In genomic region chr7:16646427-16647081, GRCh38 we compare ENCODE assay signal across 8 cellular contexts. TPM values are rescaled to one million over a fixed set of nuclear protein-coding genes. Genes with fewer than 3 reads are reported as not detected.
A peak's percentile ranks its signal among the peaks of the same experiment; 100 is the strongest.
DNase-seq lines count a peak whose midpoint lies in the region; ATAC-seq, FAIRE-seq and TF ChIP-seq lines count a peak whose summit lies in the region.

No MANE protein-coding gene starts in this region.

- in situ Hi-C loops in ACHN (cut with HindIII; ENCODE audit: low pct_ligation_motif_present, low pct_unique_long_range_greater_than_20kb, low sequenced_read_pairs): no loop called here
- in situ Hi-C loops in astrocyte of the spinal cord (cut with HindIII; ENCODE audit: low sequenced_read_pairs): no loop called here

- no peak for FAIRE-seq in GM12892 (lab: Jason Lieb, UNC)

- H3K4me1 Mint-ChIP-seq in stimulated activated naive B cell treated with anti-CD40 and anti-IgM and Interleukin-4, amounts not matched to agents 10 μg/mL and 1 μg/mL and 100 μg/mL, for 72 hours: peaks cover 32 to 55% of the 10 kb centered on the region in 2 donors

- ATAC-seq in stimulated activated naive B cell treated with anti-CD40 and anti-IgM and Interleukin-4, amounts not matched to agents 10 μg/mL and 1 μg/mL and 100 μg/mL, for 72 hours (replicated peaks): peak; percentile 16 to 19
- ATAC-seq in HG03457 (IDR thresholded peaks at IDR 0.05; ENCODE audit: unreplicated experiment): no peak

- H3K4me3 Mint-ChIP-seq in stimulated activated naive B cell treated with anti-CD40 and anti-IgM and Interleukin-4, amounts not matched to agents 10 μg/mL and 1 μg/mL and 100 μg/mL, for 72 hours: peak overlapping the region; percentile 98

- no peaks in the 10 kb centered on the region for H3K27me3 Mint-ChIP-seq in stimulated activated naive B cell treated with anti-CD40 and anti-IgM and Interleukin-4, amounts not matched to agents 10 μg/mL and 1 μg/mL and 100 μg/mL, for 72 hours

- H3K36me3 Mint-ChIP-seq in stimulated activated naive B cell treated with anti-CD40 and anti-IgM and Interleukin-4, amounts not matched to agents 10 μg/mL and 1 μg/mL and 100 μg/mL, for 72 hours: peaks cover 9 to 25% of the 10 kb centered on the region in 2 donors

- peak overlapping the region; percentile 100 for H3K27ac Mint-ChIP-seq in stimulated activated naive B cell treated with anti-CD40 and anti-IgM and Interleukin-4, amounts not matched to agents 10 μg/mL and 1 μg/mL and 100 μg/mL, for 72 hours

- TF ChIP-seq CTCF in astrocyte of the spinal cord (IDR thresholded peaks at IDR 0.05; ENCODE audit: low read depth, low read length): no peak

- no peak for TF ChIP-seq POLR2A in GM12892 (IDR thresholded peaks at IDR 0.05; ENCODE audit: low read depth, low read length)

- DNase-seq in ACHN: peak; percentile 37
- peak; percentile 71 for DNase-seq in NCI-H69 (lab: John Stamatoyannopoulos, UW)
- DNase-seq in astrocyte of the spinal cord (ENCODE audit: low read depth, low spot score): peak; percentile 40
- peak; percentile 20 for DNase-seq in iris pigment epithelial cell (ENCODE audit: low read depth)
- DNase-seq in stimulated activated naive B cell treated with anti-CD40 and anti-IgM and Interleukin-4, amounts not matched to agents 10 μg/mL and 1 μg/mL and 100 μg/mL, for 72 hours: no peak
- no peak for DNase-seq in GM12892 (ENCODE audit: insufficient read length)

- peak overlapping the region; percentile 73 for H3K4me3 ChIP-seq in GM08714 (ENCODE audit: low read length)
- H3K4me3 ChIP-seq in astrocyte of the spinal cord (ENCODE audit: low read depth, low read length): peak overlapping the region; percentile 88

- H3K9me3 Mint-ChIP-seq in stimulated activated naive B cell treated with anti-CD40 and anti-IgM and Interleukin-4, amounts not matched to agents 10 μg/mL and 1 μg/mL and 100 μg/mL, for 72 hours: no peaks in the 10 kb centered on the region

RNA-seq across cellular contexts. Expression of gene BZW2, which starts 0.6 kb away (rescaled TPM):
- polyA plus RNA-seq in GM12892 (2012; ENCODE audit: missing spikeins): 6.8 TPM

RNA-seq across cellular contexts. Expression of gene ANKMY2, which starts 1.0 kb away (rescaled TPM):
- polyA plus RNA-seq in GM12892 (2012; ENCODE audit: missing spikeins): 0.28 TPM

Comparison
In these comparisons a context has a peak if more than half of its experiments do, and no peak if none do; other contexts are left out.
1. DNase-seq: peak in ACHN (single experiment), NCI-H69 (single experiment), astrocyte of the spinal cord (single experiment) and iris pigment epithelial cell (single experiment); none in stimulated activated naive B cell treated with anti-CD40 and anti-IgM and Interleukin-4, amounts not matched to agents 10 μg/mL and 1 μg/mL and 100 μg/mL, for 72 hours (single experiment) and GM12892 (single experiment).